ENCODE assay signal across 7 cellular contexts in the genomic region with DNA sequence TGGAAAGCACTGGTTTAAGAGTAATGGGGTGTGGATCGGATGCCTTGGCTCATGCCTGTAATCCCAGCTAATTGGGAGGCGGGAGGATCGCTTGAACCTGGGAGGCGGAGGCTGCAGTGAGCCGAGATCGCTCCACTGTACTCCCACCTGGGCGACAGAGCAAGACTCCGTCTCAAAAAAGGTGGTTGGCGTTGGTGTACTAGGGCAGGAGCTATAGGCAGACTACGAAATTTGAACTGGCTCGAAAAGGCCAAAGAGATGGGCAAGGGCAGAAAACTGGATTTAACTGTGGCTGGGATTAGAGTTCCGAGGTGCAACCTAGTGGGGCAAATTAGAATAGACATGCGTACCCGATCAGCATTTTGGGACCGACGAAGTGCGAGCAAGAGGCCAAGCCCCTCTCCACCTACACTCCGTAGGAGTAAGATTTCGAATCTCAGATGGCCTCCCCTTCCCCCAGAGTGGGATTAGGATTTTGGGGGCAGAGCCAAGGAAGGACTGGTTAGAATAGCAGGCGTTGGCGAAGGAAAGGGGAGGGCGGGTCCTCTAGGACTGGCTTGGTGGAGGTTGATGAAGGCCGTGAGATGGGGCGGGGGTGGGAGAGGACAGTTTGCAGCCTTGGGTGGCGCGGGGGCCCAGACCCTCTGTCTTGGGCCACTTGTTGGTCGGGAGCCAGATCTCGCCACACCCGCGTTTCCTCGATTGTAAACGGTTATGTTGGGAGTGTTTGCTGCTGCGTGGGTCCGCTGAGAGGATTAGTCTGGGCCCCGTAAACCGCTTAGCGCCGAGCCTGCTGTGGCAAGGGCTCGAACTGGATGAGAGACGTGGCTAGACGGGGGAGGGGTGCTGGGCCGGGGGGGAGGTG. TPM values are rescaled to one million over a fixed set of nuclear protein-coding genes. Genes with fewer than 3 reads are reported as not detected.
DNase-seq lines count a peak whose midpoint lies in the region; ATAC-seq, FAIRE-seq and TF ChIP-seq lines count a peak whose summit lies in the region.

No MANE protein-coding gene starts in this region.

- no peak for TF ChIP-seq EP300 in HepG2 (IDR thresholded peaks at IDR 0.05; ENCODE audit: low read depth in 2 of 2, low read length in 2 of 2)
- TF ChIP-seq EP300 in HepG2 (CRISPR knock-in tag; IDR thresholded peaks at IDR 0.05; ENCODE audit: borderline replicate concordance) = no peak
- no peak for TF ChIP-seq EP300 in stomach (IDR thresholded peaks at IDR 0.05)

- H3K79me2 ChIP-seq in Loucy (ENCODE audit: insufficient read depth, low read length) (peaks cover 6% of the 10 kb centered on the region; the same call in 1 of the 2 replicates), HepG2 (ENCODE audit: insufficient read depth, low read length) (no peaks in the 10 kb centered on the region)

- 87% methylated on average over 24 of the region's 42 CpGs for WGBS in HepG2 (ENCODE audit: low lambda C conversion rate)
- WGBS in stomach, 5 donors = 28 to 41% (median 29%) methylated on average over 27 to 42 of the region's 42 CpGs

- H2AFZ ChIP-seq in Loucy (ENCODE audit: low read length) (peak overlapping the region; percentile 76), HepG2 (ENCODE audit: low read length) (no peak overlapping the region)

- H3K4me2 ChIP-seq in Loucy (ENCODE audit: low read depth, low read length, poor library complexity, severe bottlenecking) (peak overlapping the region; percentile 97), HepG2 (ENCODE audit: low read depth, low read length) (peak overlapping the region; percentile 96)

- intact Hi-C loops in breast epithelium (cut with DNase I; ENCODE audit: low total_unique reads) (no loop called here), HepG2 (cut with micrococcal nuclease; ENCODE audit: unreplicated experiment) (no loop called here), stomach (cut with DNase I; ENCODE audit: low total_unique reads) (no loop called here)

- TF ChIP-seq POLR2A in breast epithelium (IDR thresholded peaks at IDR 0.05) = no peak
- no peak for TF ChIP-seq POLR2A in HepG2 (IDR thresholded peaks at IDR 0.05; ENCODE audit: insufficient read depth in 1 of 2, low read depth in 2 of 2, low read length in 2 of 2)
- no peak for TF ChIP-seq POLR2A in stomach (IDR thresholded peaks at IDR 0.05)

- no peak for TF ChIP-seq RAD21 in HepG2 (CRISPR knock-in tag; IDR thresholded peaks at IDR 0.05)

- POLR2A ChIA-PET in HepG2 (lab: Yijun Ruan, JAX) = interaction anchor here (1.1 kb wide), 1 partner anchor 15 kb away, joined by 4 read pairs; no protein-coding TSS in a partner anchor

- no peak for FAIRE-seq in HepG2 (lab: Jason Lieb, UNC)

- no peaks in the 10 kb centered on the region for H3K9me2 ChIP-seq in Loucy (replicated peaks; ENCODE audit: low read depth, low read length)

- H3K27ac ChIP-seq in breast epithelium (peak overlapping the region; percentile 99 to 100), HepG2 (ENCODE audit: extremely low read length, insufficient read depth, low read length) (peak overlapping the region; percentile 98), stomach (peak overlapping the region; percentile 98 to 100 (median 100))

- in situ Hi-C loops in HepG2 (cut with HindIII; ENCODE audit: extremely low pct_ligation_motif_present, low pct_unique_long_range_greater_than_20kb) = no loop called here

- peaks cover 15% of the 10 kb centered on the region for H3K4me1 ChIP-seq in Loucy (ENCODE audit: insufficient read depth, low read length, poor library complexity, severe bottlenecking)
- H3K4me1 ChIP-seq in breast epithelium = no peaks in the 10 kb centered on the region
- H3K4me1 ChIP-seq in HepG2 (ENCODE audit: insufficient read depth, low read length) = peaks cover 24% of the 10 kb centered on the region
- H3K4me1 ChIP-seq in stomach = peaks cover 29 to 46% (median 39%) of the 10 kb centered on the region in 4 donors

- ATAC-seq in HepG2 = no peak; the same call in 2 of the 3 replicates

- CTCF ChIA-PET in HepG2 (lab: Yijun Ruan, JAX; ENCODE audit: low intra/inter-chr PET ratio, low total read pairs) = no interaction called here

- H3F3A ChIP-seq in Loucy (ENCODE audit: low read depth) = 0 out of 2 replicates have a peak, but pooled peaks cover 4% of the 10 kb centered on the region

- TF ChIP-seq CTCF in Loucy (conservative IDR thresholded peaks at IDR 0.05; ENCODE audit: low read length) (no peak; the same call in 1 of the 2 replicates), breast epithelium (IDR thresholded peaks at IDR 0.05) (no peak), HepG2 (CRISPR knock-in tag; IDR thresholded peaks at IDR 0.05) (no peak), stomach (IDR thresholded peaks at IDR 0.05) (peak in 1 of 7 experiments; percentile 10)

- peak overlapping the region; percentile 98 for H3K4me3 ChIP-seq in Loucy (ENCODE audit: low read length, poor library complexity, severe bottlenecking)
- peak overlapping the region; percentile 65 to 91 (median 85) for H3K4me3 ChIP-seq in breast epithelium
- peak overlapping the region; percentile 73 to 85 (median 75); a peak in 5 of 6 replicates for H3K4me3 ChIP-seq in HepG2 (replicated peaks in 1 of 3; ENCODE audit: insufficient read depth in 1 of 3, low read depth in 2 of 3, low read length in 3 of 3)
- H3K4me3 ChIP-seq in stomach = peak overlapping the region; percentile 55 to 77 (median 70)

- H3K27me3 ChIP-seq in Loucy (ENCODE audit: insufficient read depth, low read length, poor library complexity, severe bottlenecking) (no peaks in the 10 kb centered on the region), breast epithelium (no peaks in the 10 kb centered on the region), HepG2 (ENCODE audit: control insufficient read depth in 1 of 2, insufficient read depth in 2 of 2, low read length in 2 of 2) (no peaks in the 10 kb centered on the region), stomach (no peaks in the 10 kb centered on the region)

- peaks cover 13% of the 10 kb centered on the region for H4K20me1 ChIP-seq in Loucy (ENCODE audit: insufficient read depth, low read length, poor library complexity, severe bottlenecking)
- H4K20me1 ChIP-seq in HepG2 (ENCODE audit: insufficient read depth, low read length) = peaks cover 3% of the 10 kb centered on the region; the same call in 1 of the 2 replicates

- H3K36me3 ChIP-seq in Loucy (ENCODE audit: insufficient read depth, low read length) (peaks cover 4% of the 10 kb centered on the region; the same call in 1 of the 2 replicates), breast epithelium (no peaks in the 10 kb centered on the region), HepG2 (replicated peaks in 1 of 2; ENCODE audit: control insufficient read depth in 1 of 2, insufficient read depth in 2 of 2, low read length in 2 of 2) (peaks cover 5 to 18% of the 10 kb centered on the region in 2 experiments; a peak in 4 of 5 replicates), stomach (peaks cover 19 to 47% (median 44%) of the 10 kb centered on the region in 4 donors)

- BruUV-seq in HepG2 (replicated peaks; lab: Mats Ljungman, UMichigan) = no TSS peak

- DNase-seq in GM03348 (ENCODE audit: low spot score) (peak; percentile 62), breast epithelium (ENCODE audit: low spot score in 2 of 2) (peak in 1 of 2 donors; percentile 65), HepG2 (ENCODE audit: low spot score) (no peak), stomach (peak; percentile 38), SKM-1 treated with dmso at 0.1 percent for 144 hours (lab: John Stamatoyannopoulos, UW; ENCODE audit: unreplicated experiment) (no peak), inferior parietal cortex (ENCODE audit: extremely low spot score) (no peak)

- H3K9me3 ChIP-seq in Loucy (ENCODE audit: insufficient read depth, low read depth, low read length) (no peaks in the 10 kb centered on the region), breast epithelium (no peaks in the 10 kb centered on the region), HepG2 (ENCODE audit: low read length) (no peaks in the 10 kb centered on the region), stomach (no peaks in the 10 kb centered on the region)

- peak overlapping the region; percentile 99 for H3K9ac ChIP-seq in Loucy (ENCODE audit: low read depth, low read length, poor library complexity, severe bottlenecking)
- H3K9ac ChIP-seq in HepG2 (ENCODE audit: insufficient read depth, low read depth, low read length) = peak overlapping the region; percentile 84

RNA-seq across cellular contexts. Expression of a gene that starts 2.0 kb away (rescaled TPM):
- total RNA-seq in breast epithelium (10 to 100 TPM in 1 of 3 donors, 1 to 10 TPM in 2; 5.3 to 10.5 (median 7.2) TPM), HepG2 (2016; rRNA removed; fragmentation: Illumina TruSeq; extraction: Trizol) (1.00 and 1.9 TPM in 2 replicates), stomach (1 to 10 TPM in 4 of 5 donors, not detected in 1; 1.8 to 7.7 (median 4.5) TPM)
- 0.81 and 1.1 TPM in 2 replicates for total RNA-seq in HepG2 (2016; cell fraction: cytosol; rRNA removed; fragmentation: Illumina TruSeq; extraction: Trizol; ENCODE audit: low read depth)
- total RNA-seq in HepG2 (2016; cell fraction: insoluble cytoplasmic fraction; rRNA removed; fragmentation: Illumina TruSeq; extraction: Trizol) = 1.1 and 1.8 TPM in 2 replicates
- 1.0 and 1.2 TPM in 2 replicates for total RNA-seq in HepG2 (2016; cell fraction: membrane; rRNA removed; fragmentation: Illumina TruSeq; extraction: Trizol)
- total RNA-seq in HepG2 (2016; cell fraction: nucleus; rRNA removed; fragmentation: Illumina TruSeq; extraction: Trizol) = 0.78 and 1.0 TPM in 2 replicates
- polyA plus RNA-seq in HepG2 (2011; rRNA removed) (0.88 and 1.3 TPM in 2 replicates), stomach (10 to 100 TPM; 14.1 to 48.0 (median 18.7) TPM)
- 0.60 and 0.93 TPM in 2 replicates for polyA plus RNA-seq in HepG2 (2011; cell fraction: cytosol; rRNA removed)
- 5.3 and 5.5 TPM in 2 replicates for polyA plus RNA-seq in HepG2 (2011; cell fraction: nucleus; rRNA removed)
- 2.8 and 3.1 TPM in 2 replicates for polyA plus RNA-seq in HepG2 (2012)
- 2.2 and 2.5 TPM in 2 replicates for polyA plus RNA-seq in HepG2 (2016; cell fraction: cytosol; fragmentation: Illumina TruSeq; extraction: Trizol; ENCODE audit: low read depth)
- polyA plus RNA-seq in HepG2 (2016; cell fraction: insoluble cytoplasmic fraction; fragmentation: Illumina TruSeq; extraction: Trizol; ENCODE audit: low read depth) = 1.8 and 2.4 TPM in 2 replicates
- polyA plus RNA-seq in HepG2 (2016; cell fraction: membrane; fragmentation: Illumina TruSeq; extraction: Trizol; ENCODE audit: low read depth) = 1.7 and 2.2 TPM in 2 replicates
- polyA plus RNA-seq in HepG2 (2016; cell fraction: nucleus; fragmentation: Illumina TruSeq; extraction: Trizol; ENCODE audit: insufficient read depth, low read depth) = 4.5 and 6.9 TPM in 2 replicates
- 0.35 and 1.3 TPM in 2 replicates for polyA minus RNA-seq in HepG2 (2011; rRNA and poly(A)+ RNA removed; ENCODE audit: low replicate concordance)
- 1.2 and 1.5 TPM in 2 replicates for polyA minus RNA-seq in HepG2 (2011; cell fraction: cytosol; rRNA and poly(A)+ RNA removed)
- 0.99 and 1.4 TPM in 2 replicates for polyA minus RNA-seq in HepG2 (2011; cell fraction: nucleus; rRNA and poly(A)+ RNA removed)

RNA-seq across cellular contexts. Expression of a gene that starts 16.4 kb away (rescaled TPM):
- total RNA-seq in breast epithelium = 10 to 100 TPM in 2 of 3 donors, 1 to 10 TPM in 1; 9.4 to 15.1 (median 14.8) TPM
- 5.9 and 6.3 TPM in 2 replicates for total RNA-seq in HepG2 (2016; rRNA removed; fragmentation: Illumina TruSeq; extraction: Trizol)
- total RNA-seq in HepG2 (2016; cell fraction: cytosol; rRNA removed; fragmentation: Illumina TruSeq; extraction: Trizol; ENCODE audit: low read depth) = 3.4 and 3.5 TPM in 2 replicates
- total RNA-seq in HepG2 (2016; cell fraction: insoluble cytoplasmic fraction; rRNA removed; fragmentation: Illumina TruSeq; extraction: Trizol) = 3.8 and 7.1 TPM in 2 replicates
- 4.5 and 5.0 TPM in 2 replicates for total RNA-seq in HepG2 (2016; cell fraction: membrane; rRNA removed; fragmentation: Illumina TruSeq; extraction: Trizol)
- 4.4 and 5.5 TPM in 2 replicates for total RNA-seq in HepG2 (2016; cell fraction: nucleus; rRNA removed; fragmentation: Illumina TruSeq; extraction: Trizol)
- 2.9 and 3.0 TPM in 2 replicates for polyA plus RNA-seq in HepG2 (2011; rRNA removed)
- polyA plus RNA-seq in HepG2 (2011; cell fraction: cytosol; rRNA removed) = 2.1 and 2.2 TPM in 2 replicates
- 10.1 and 11.8 TPM in 2 replicates for polyA plus RNA-seq in HepG2 (2011; cell fraction: nucleus; rRNA removed)
- polyA plus RNA-seq in HepG2 (2012) = 10.0 TPM in 2 replicates
- polyA plus RNA-seq in HepG2 (2016; cell fraction: cytosol; fragmentation: Illumina TruSeq; extraction: Trizol; ENCODE audit: low read depth) = 1.6 and 1.8 TPM in 2 replicates
- polyA plus RNA-seq in HepG2 (2016; cell fraction: insoluble cytoplasmic fraction; fragmentation: Illumina TruSeq; extraction: Trizol; ENCODE audit: low read depth) = 9.0 and 10.3 TPM in 2 replicates
- polyA plus RNA-seq in HepG2 (2016; cell fraction: membrane; fragmentation: Illumina TruSeq; extraction: Trizol; ENCODE audit: low read depth) = 3.6 and 3.9 TPM in 2 replicates
- 22.8 and 25.7 TPM in 2 replicates for polyA plus RNA-seq in HepG2 (2016; cell fraction: nucleus; fragmentation: Illumina TruSeq; extraction: Trizol; ENCODE audit: insufficient read depth, low read depth)
- polyA minus RNA-seq in HepG2 (2011; rRNA and poly(A)+ RNA removed; ENCODE audit: low replicate concordance) = 1.8 and 6.2 TPM in 2 replicates
- 0.99 and 1.7 TPM in 2 replicates for polyA minus RNA-seq in HepG2 (2011; cell fraction: cytosol; rRNA and poly(A)+ RNA removed)
- polyA minus RNA-seq in HepG2 (2011; cell fraction: nucleus; rRNA and poly(A)+ RNA removed) = 6.3 and 7.5 TPM in 2 replicates
- total RNA-seq in stomach = 10 to 100 TPM; 16.1 to 62.4 (median 21.7) TPM
- 10 to 100 TPM; 14.3 to 35.1 (median 20.9) TPM for polyA plus RNA-seq in stomach

RNA-seq across cellular contexts. Expression of a gene that starts 37.0 kb away (rescaled TPM):
- 10 to 100 TPM in 2 of 3 donors, 1 to 10 TPM in 1; 7.5 to 20.0 (median 10.8) TPM for total RNA-seq in breast epithelium
- 0.07 TPM in 1 of 2 replicates, not detected in the other for total RNA-seq in HepG2 (2016; rRNA removed; fragmentation: Illumina TruSeq; extraction: Trizol)
- 0.71 TPM in 1 of 2 replicates, not detected in the other for total RNA-seq in HepG2 (2016; cell fraction: cytosol; rRNA removed; fragmentation: Illumina TruSeq; extraction: Trizol; ENCODE audit: low read depth)
- 0.15 TPM in 1 of 2 replicates, not detected in the other for total RNA-seq in HepG2 (2016; cell fraction: insoluble cytoplasmic fraction; rRNA removed; fragmentation: Illumina TruSeq; extraction: Trizol)
- total RNA-seq in HepG2 (2016; cell fraction: membrane; rRNA removed; fragmentation: Illumina TruSeq; extraction: Trizol) = 0.07 TPM in 1 of 2 replicates, not detected in the other
- total RNA-seq in HepG2 (2016; cell fraction: nucleus; rRNA removed; fragmentation: Illumina TruSeq; extraction: Trizol) = not detected in 2 replicates
- polyA plus RNA-seq in HepG2 (2011; rRNA removed) = 1.6 and 3.9 TPM in 2 replicates
- 0.85 and 2.3 TPM in 2 replicates for polyA plus RNA-seq in HepG2 (2011; cell fraction: cytosol; rRNA removed)
- 0.59 and 1.6 TPM in 2 replicates for polyA plus RNA-seq in HepG2 (2011; cell fraction: nucleus; rRNA removed)
- polyA plus RNA-seq in HepG2 (2012) = 4.2 and 10.7 TPM in 2 replicates
- polyA plus RNA-seq in HepG2 (2016; cell fraction: cytosol; fragmentation: Illumina TruSeq; extraction: Trizol; ENCODE audit: low read depth) = not detected in 2 replicates
- 0.44 TPM in 1 of 2 replicates, not detected in the other for polyA plus RNA-seq in HepG2 (2016; cell fraction: insoluble cytoplasmic fraction; fragmentation: Illumina TruSeq; extraction: Trizol; ENCODE audit: low read depth)
- polyA plus RNA-seq in HepG2 (2016; cell fraction: membrane; fragmentation: Illumina TruSeq; extraction: Trizol; ENCODE audit: low read depth) = 0.09 TPM in 1 of 2 replicates, not detected in the other
- polyA plus RNA-seq in HepG2 (2016; cell fraction: nucleus; fragmentation: Illumina TruSeq; extraction: Trizol; ENCODE audit: insufficient read depth, low read depth) = 0.45 and 1.1 TPM in 2 replicates
- polyA minus RNA-seq in HepG2 (2011; rRNA and poly(A)+ RNA removed; ENCODE audit: low replicate concordance) = 2.5 and 3.0 TPM in 2 replicates
- 1.8 and 2.6 TPM in 2 replicates for polyA minus RNA-seq in HepG2 (2011; cell fraction: cytosol; rRNA and poly(A)+ RNA removed)
- polyA minus RNA-seq in HepG2 (2011; cell fraction: nucleus; rRNA and poly(A)+ RNA removed) = 0.39 and 0.75 TPM in 2 replicates
- total RNA-seq in stomach = 10 to 100 TPM in 1 of 5 donors, 1 to 10 TPM in 3, under 1 TPM in 1; 0.45 to 15.2 (median 1.9) TPM
- polyA plus RNA-seq in stomach = 1 to 10 TPM; 2.3 to 7.2 (median 3.5) TPM

RNA-seq across cellular contexts. Expression of a gene that starts 41.7 kb away (rescaled TPM):
- total RNA-seq in breast epithelium (1 to 10 TPM; 4.5 to 7.5 (median 6.4) TPM), HepG2 (2016; rRNA removed; fragmentation: Illumina TruSeq; extraction: Trizol) (5.8 and 8.8 TPM in 2 replicates), stomach (10 to 100 TPM in 4 of 5 donors, 1 to 10 TPM in 1; 2.9 to 69.2 (median 17.0) TPM)
- total RNA-seq in HepG2 (2016; cell fraction: cytosol; rRNA removed; fragmentation: Illumina TruSeq; extraction: Trizol; ENCODE audit: low read depth) = 3.1 and 3.4 TPM in 2 replicates
- 5.9 and 8.8 TPM in 2 replicates for total RNA-seq in HepG2 (2016; cell fraction: insoluble cytoplasmic fraction; rRNA removed; fragmentation: Illumina TruSeq; extraction: Trizol)
- total RNA-seq in HepG2 (2016; cell fraction: membrane; rRNA removed; fragmentation: Illumina TruSeq; extraction: Trizol) = 6.6 and 7.4 TPM in 2 replicates
- 4.6 and 5.1 TPM in 2 replicates for total RNA-seq in HepG2 (2016; cell fraction: nucleus; rRNA removed; fragmentation: Illumina TruSeq; extraction: Trizol)
- polyA plus RNA-seq in HepG2 (2011; rRNA removed) (6.1 and 11.1 TPM in 2 replicates), stomach (1 to 10 TPM; 6.0 to 9.8 (median 8.7) TPM)
- 7.0 and 10.6 TPM in 2 replicates for polyA plus RNA-seq in HepG2 (2011; cell fraction: cytosol; rRNA removed)
- 18.7 and 18.8 TPM in 2 replicates for polyA plus RNA-seq in HepG2 (2011; cell fraction: nucleus; rRNA removed)
- 7.0 and 13.6 TPM in 2 replicates for polyA plus RNA-seq in HepG2 (2012)
- 1.8 and 1.9 TPM in 2 replicates for polyA plus RNA-seq in HepG2 (2016; cell fraction: cytosol; fragmentation: Illumina TruSeq; extraction: Trizol; ENCODE audit: low read depth)
- polyA plus RNA-seq in HepG2 (2016; cell fraction: insoluble cytoplasmic fraction; fragmentation: Illumina TruSeq; extraction: Trizol; ENCODE audit: low read depth) = 9.2 and 11.0 TPM in 2 replicates
- 5.1 and 5.2 TPM in 2 replicates for polyA plus RNA-seq in HepG2 (2016; cell fraction: membrane; fragmentation: Illumina TruSeq; extraction: Trizol; ENCODE audit: low read depth)
- polyA plus RNA-seq in HepG2 (2016; cell fraction: nucleus; fragmentation: Illumina TruSeq; extraction: Trizol; ENCODE audit: insufficient read depth, low read depth) = 13.0 and 13.4 TPM in 2 replicates
- polyA minus RNA-seq in HepG2 (2011; rRNA and poly(A)+ RNA removed; ENCODE audit: low replicate concordance) = 2.1 and 9.7 TPM in 2 replicates
- 8.9 and 9.3 TPM in 2 replicates for polyA minus RNA-seq in HepG2 (2011; cell fraction: cytosol; rRNA and poly(A)+ RNA removed)
- polyA minus RNA-seq in HepG2 (2011; cell fraction: nucleus; rRNA and poly(A)+ RNA removed) = 5.4 and 6.2 TPM in 2 replicates

RNA-seq across cellular contexts. Expression of a gene that starts 59.3 kb away (rescaled TPM):
- total RNA-seq in breast epithelium (1 to 10 TPM; 2.9 to 8.8 (median 6.6) TPM), HepG2 (2016; rRNA removed; fragmentation: Illumina TruSeq; extraction: Trizol) (0.09 TPM in 1 of 2 replicates, not detected in the other), stomach (10 to 100 TPM in 1 of 5 donors, under 1 TPM in 2, not detected in 2; 0.73 to 11.1 (median 0.87) TPM)
- not detected in 2 replicates for total RNA-seq in HepG2 (2016; cell fraction: cytosol; rRNA removed; fragmentation: Illumina TruSeq; extraction: Trizol; ENCODE audit: low read depth)
- not detected in 2 replicates for total RNA-seq in HepG2 (2016; cell fraction: insoluble cytoplasmic fraction; rRNA removed; fragmentation: Illumina TruSeq; extraction: Trizol)
- total RNA-seq in HepG2 (2016; cell fraction: membrane; rRNA removed; fragmentation: Illumina TruSeq; extraction: Trizol) = 0.07 TPM in 1 of 2 replicates, not detected in the other
- not detected in 2 replicates for total RNA-seq in HepG2 (2016; cell fraction: nucleus; rRNA removed; fragmentation: Illumina TruSeq; extraction: Trizol)
- polyA plus RNA-seq in HepG2 (2011; rRNA removed) (0.24 and 0.26 TPM in 2 replicates), stomach (under 1 TPM; 0.13 to 0.93 (median 0.76) TPM)
- polyA plus RNA-seq in HepG2 (2011; cell fraction: cytosol; rRNA removed) = 0.18 and 0.28 TPM in 2 replicates
- polyA plus RNA-seq in HepG2 (2011; cell fraction: nucleus; rRNA removed) = 0.50 and 0.66 TPM in 2 replicates
- polyA plus RNA-seq in HepG2 (2012) = 0.20 and 0.30 TPM in 2 replicates
- not detected in 2 replicates for polyA plus RNA-seq in HepG2 (2016; cell fraction: cytosol; fragmentation: Illumina TruSeq; extraction: Trizol; ENCODE audit: low read depth)
- polyA plus RNA-seq in HepG2 (2016; cell fraction: insoluble cytoplasmic fraction; fragmentation: Illumina TruSeq; extraction: Trizol; ENCODE audit: low read depth) = not detected in 2 replicates
- polyA plus RNA-seq in HepG2 (2016; cell fraction: membrane; fragmentation: Illumina TruSeq; extraction: Trizol; ENCODE audit: low read depth) = not detected in 2 replicates
- not detected in 2 replicates for polyA plus RNA-seq in HepG2 (2016; cell fraction: nucleus; fragmentation: Illumina TruSeq; extraction: Trizol; ENCODE audit: insufficient read depth, low read depth)
- 0.48 and 6.7 TPM in 2 replicates for polyA minus RNA-seq in HepG2 (2011; rRNA and poly(A)+ RNA removed; ENCODE audit: low replicate concordance)
- polyA minus RNA-seq in HepG2 (2011; cell fraction: cytosol; rRNA and poly(A)+ RNA removed) = 0.10 and 0.18 TPM in 2 replicates
- 0.25 TPM in 1 of 2 replicates, not detected in the other for polyA minus RNA-seq in HepG2 (2011; cell fraction: nucleus; rRNA and poly(A)+ RNA removed)

Comparison
In these comparisons a context has a peak if more than half of its experiments do, and no peak if none do; other contexts are left out.
1. DNase-seq: peak in GM03348 (single experiment) and stomach (single experiment); none in HepG2 (single experiment), SKM-1 treated with dmso at 0.1 percent for 144 hours (single experiment) and inferior parietal cortex (single experiment).
2. Peak in every context shown above with its lines, with median percentiles within 50 percentile points of each other: H3K4me3 ChIP-seq and H3K27ac ChIP-seq.